ENCODE assay signal across 2 cellular contexts in the genomic region with DNA sequence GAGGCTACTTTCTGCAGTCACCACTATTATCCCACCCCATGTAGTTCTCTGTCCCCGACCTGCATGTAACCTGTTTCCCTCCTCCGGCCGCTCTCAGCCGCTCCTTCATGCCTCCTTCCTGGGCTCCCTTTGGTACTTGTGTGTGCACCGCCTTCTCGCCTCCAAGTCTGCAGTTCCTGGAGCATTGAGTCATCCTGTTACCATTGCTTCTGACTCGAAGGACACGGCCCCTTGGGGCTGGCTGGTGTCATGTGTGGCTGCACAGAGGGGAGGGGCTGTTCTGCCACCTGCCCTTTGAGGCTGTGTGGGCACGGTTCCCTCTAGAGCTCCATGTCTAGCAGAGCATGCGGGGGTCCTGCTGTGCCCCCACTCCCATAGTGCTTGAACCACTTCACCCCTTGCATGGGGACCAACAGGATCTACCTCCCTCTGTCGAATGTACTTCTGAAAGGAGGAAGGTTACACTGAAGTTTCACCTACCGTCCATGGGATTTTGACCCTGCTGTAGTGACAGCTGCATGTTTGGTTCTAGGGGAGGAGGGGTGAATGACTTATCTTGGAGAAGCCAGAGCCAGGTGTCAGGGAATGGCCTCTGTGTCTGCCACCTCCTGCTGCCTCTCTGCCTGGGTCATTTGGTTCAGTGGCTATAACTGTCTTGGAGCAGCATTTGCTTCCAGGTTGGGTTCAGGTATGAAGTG.
TF ChIP-seq lines count a peak whose summit lies in the region.

No MANE protein-coding gene starts in this region.

TF ChIP-seq in SK-N-SH treated with all-trans-retinoic acid at 6 μM for 48 hours, 23 proteins besides CTCF, POLR2A, EP300 and RAD21 (continued from another document):
- TF ChIP-seq, protein P1, sequence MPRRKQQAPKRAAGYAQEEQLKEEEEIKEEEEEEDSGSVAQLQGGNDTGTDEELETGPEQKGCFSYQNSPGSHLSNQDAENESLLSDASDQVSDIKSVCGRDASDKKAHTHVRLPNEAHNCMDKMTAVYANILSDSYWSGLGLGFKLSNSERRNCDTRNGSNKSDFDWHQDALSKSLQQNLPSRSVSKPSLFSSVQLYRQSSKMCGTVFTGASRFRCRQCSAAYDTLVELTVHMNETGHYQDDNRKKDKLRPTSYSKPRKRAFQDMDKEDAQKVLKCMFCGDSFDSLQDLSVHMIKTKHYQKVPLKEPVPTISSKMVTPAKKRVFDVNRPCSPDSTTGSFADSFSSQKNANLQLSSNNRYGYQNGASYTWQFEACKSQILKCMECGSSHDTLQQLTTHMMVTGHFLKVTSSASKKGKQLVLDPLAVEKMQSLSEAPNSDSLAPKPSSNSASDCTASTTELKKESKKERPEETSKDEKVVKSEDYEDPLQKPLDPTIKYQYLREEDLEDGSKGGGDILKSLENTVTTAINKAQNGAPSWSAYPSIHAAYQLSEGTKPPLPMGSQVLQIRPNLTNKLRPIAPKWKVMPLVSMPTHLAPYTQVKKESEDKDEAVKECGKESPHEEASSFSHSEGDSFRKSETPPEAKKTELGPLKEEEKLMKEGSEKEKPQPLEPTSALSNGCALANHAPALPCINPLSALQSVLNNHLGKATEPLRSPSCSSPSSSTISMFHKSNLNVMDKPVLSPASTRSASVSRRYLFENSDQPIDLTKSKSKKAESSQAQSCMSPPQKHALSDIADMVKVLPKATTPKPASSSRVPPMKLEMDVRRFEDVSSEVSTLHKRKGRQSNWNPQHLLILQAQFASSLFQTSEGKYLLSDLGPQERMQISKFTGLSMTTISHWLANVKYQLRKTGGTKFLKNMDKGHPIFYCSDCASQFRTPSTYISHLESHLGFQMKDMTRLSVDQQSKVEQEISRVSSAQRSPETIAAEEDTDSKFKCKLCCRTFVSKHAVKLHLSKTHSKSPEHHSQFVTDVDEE (CRISPR knock-in tag; IDR thresholded peaks at IDR 0.05): no peak
- TF ChIP-seq ZFP30 (CRISPR knock-in tag; IDR thresholded peaks at IDR 0.05) (no peak), ZNF70 (CRISPR knock-in tag; IDR thresholded peaks at IDR 0.05) (no peak), ZNF565 (CRISPR knock-in tag; conservative IDR thresholded peaks at IDR 0.05; ENCODE audit: low read depth) (no peak), TOX (CRISPR knock-in tag; IDR thresholded peaks at IDR 0.05; ENCODE audit: borderline replicate concordance) (no peak), GLIS3 (CRISPR knock-in tag; IDR thresholded peaks at IDR 0.05) (no peak), TCF4 (CRISPR knock-in tag; IDR thresholded peaks at IDR 0.05; ENCODE audit: borderline replicate concordance) (no peak), PATZ1 (CRISPR knock-in tag; IDR thresholded peaks at IDR 0.05; ENCODE audit: borderline replicate concordance) (no peak), POU6F1 (CRISPR knock-in tag; IDR thresholded peaks at IDR 0.05; ENCODE audit: borderline replicate concordance, low read depth) (no peak)
- TF ChIP-seq, protein P2, sequence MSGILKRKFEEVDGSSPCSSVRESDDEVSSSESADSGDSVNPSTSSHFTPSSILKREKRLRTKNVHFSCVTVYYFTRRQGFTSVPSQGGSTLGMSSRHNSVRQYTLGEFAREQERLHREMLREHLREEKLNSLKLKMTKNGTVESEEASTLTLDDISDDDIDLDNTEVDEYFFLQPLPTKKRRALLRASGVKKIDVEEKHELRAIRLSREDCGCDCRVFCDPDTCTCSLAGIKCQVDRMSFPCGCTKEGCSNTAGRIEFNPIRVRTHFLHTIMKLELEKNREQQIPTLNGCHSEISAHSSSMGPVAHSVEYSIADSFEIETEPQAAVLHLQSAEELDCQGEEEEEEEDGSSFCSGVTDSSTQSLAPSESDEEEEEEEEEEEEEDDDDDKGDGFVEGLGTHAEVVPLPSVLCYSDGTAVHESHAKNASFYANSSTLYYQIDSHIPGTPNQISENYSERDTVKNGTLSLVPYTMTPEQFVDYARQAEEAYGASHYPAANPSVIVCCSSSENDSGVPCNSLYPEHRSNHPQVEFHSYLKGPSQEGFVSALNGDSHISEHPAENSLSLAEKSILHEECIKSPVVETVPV (CRISPR knock-in tag; IDR thresholded peaks at IDR 0.05): no peak

TF ChIP-seq in SK-N-SH, 30 proteins besides CTCF, POLR2A, EP300 and RAD21 (continued from another document):
- TF ChIP-seq REST (IDR thresholded peaks at IDR 0.05; ENCODE audit: low read depth, low read length) (no peak), FOXJ3 (CRISPR knock-in tag; IDR thresholded peaks at IDR 0.05) (no peak), FOXM1 (IDR thresholded peaks at IDR 0.05; ENCODE audit: low read depth) (no peak), FOSL2 (IDR thresholded peaks at IDR 0.05; ENCODE audit: borderline replicate concordance, low read depth) (no peak), PBX3 (IDR thresholded peaks at IDR 0.05) (no peak), TEAD4 (IDR thresholded peaks at IDR 0.05; ENCODE audit: borderline replicate concordance, insufficient read depth) (no peak), RFX5 (IDR thresholded peaks at IDR 0.05; ENCODE audit: low read length) (no peak)
- TF ChIP-seq, protein P3, sequence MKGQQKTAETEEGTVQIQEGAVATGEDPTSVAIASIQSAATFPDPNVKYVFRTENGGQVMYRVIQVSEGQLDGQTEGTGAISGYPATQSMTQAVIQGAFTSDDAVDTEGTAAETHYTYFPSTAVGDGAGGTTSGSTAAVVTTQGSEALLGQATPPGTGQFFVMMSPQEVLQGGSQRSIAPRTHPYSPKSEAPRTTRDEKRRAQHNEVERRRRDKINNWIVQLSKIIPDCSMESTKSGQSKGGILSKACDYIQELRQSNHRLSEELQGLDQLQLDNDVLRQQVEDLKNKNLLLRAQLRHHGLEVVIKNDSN (IDR thresholded peaks at IDR 0.05; ENCODE audit: borderline replicate concordance, low read depth): no peak
- TF ChIP-seq, protein P4, sequence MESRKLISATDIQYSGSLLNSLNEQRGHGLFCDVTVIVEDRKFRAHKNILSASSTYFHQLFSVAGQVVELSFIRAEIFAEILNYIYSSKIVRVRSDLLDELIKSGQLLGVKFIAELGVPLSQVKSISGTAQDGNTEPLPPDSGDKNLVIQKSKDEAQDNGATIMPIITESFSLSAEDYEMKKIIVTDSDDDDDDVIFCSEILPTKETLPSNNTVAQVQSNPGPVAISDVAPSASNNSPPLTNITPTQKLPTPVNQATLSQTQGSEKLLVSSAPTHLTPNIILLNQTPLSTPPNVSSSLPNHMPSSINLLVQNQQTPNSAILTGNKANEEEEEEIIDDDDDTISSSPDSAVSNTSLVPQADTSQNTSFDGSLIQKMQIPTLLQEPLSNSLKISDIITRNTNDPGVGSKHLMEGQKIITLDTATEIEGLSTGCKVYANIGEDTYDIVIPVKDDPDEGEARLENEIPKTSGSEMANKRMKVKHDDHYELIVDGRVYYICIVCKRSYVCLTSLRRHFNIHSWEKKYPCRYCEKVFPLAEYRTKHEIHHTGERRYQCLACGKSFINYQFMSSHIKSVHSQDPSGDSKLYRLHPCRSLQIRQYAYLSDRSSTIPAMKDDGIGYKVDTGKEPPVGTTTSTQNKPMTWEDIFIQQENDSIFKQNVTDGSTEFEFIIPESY (IDR thresholded peaks at IDR 0.05; ENCODE audit: borderline replicate concordance, low read depth): no peak
